8 cellular contexts compared by ENCODE assay signal in the genomic region with DNA sequence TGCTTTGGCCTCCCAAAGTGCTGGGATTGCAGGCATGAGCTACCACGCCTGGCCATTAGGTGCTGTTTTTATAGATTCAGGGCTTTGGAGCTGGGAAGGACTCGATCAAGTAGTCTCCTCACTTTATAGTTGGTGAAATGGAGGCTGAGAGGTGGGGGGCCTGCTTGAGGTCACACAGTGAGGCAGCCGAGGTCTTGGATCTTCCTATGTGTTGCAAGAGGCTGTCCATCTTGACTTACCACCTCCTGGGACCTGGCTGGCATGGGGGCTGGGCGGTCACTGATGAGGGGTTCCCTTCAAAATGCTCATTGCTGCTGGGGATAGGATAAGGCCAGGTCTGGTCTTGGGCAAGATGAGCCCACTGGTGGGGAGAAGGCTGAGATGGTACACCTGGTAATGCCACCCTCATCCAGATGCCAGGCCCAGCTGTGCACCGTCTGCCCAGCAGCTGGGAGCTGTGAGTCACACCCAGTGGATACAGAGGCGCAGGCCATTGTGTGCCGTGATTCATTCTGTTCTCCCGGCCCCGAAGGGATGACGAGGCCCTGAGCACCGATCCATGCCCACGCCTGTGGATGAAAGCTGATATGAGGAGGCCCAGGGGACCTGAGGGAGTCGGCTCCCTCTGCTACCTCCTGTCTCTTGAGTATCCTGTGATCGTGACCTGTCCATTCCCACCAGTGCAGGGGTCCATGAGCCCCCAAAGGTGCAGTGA. TPM values are rescaled to one million over a fixed set of nuclear protein-coding genes. Genes with fewer than 3 reads are reported as not detected.
DNase-seq lines count a peak whose midpoint lies in the region; TF ChIP-seq lines count a peak whose summit lies in the region.

No MANE protein-coding gene starts in this region.

- peak overlapping the region; percentile 26 for H3K4me3 ChIP-seq in brain microvascular endothelial cell (ENCODE audit: low read depth, low read length)

- H3K27ac ChIP-seq in brain microvascular endothelial cell, result peak overlapping the region; percentile 84
- peak overlapping the region; percentile 100 for H3K27ac ChIP-seq in temporal lobe (ENCODE audit: low read depth, low read length)

- TF ChIP-seq CTCF in brain microvascular endothelial cell (IDR thresholded peaks at IDR 0.05; ENCODE audit: low read depth, low read length, missing control alignments), result peak; percentile 21

- H3K27me3 Mint-ChIP-seq in activated naive CD4-positive, alpha-beta T cell treated with anti-CD3 and anti-CD28 coated beads for 36 hours (ENCODE audit: low read depth), result no peaks in the 10 kb centered on the region

- CTCF ChIA-PET in activated naive CD4-positive, alpha-beta T cell treated with anti-CD3 and anti-CD28 coated beads for 36 hours (lab: Charles Lee), result interaction anchor here (1.3 kb wide), 1 partner anchor 8 kb away, joined by 3 read pairs; no protein-coding TSS in a partner anchor

- H3K4me1 Mint-ChIP-seq in activated naive CD4-positive, alpha-beta T cell treated with anti-CD3 and anti-CD28 coated beads for 36 hours (ENCODE audit: low read depth), result no peaks in the 10 kb centered on the region

- H3K36me3 Mint-ChIP-seq in activated naive CD4-positive, alpha-beta T cell treated with anti-CD3 and anti-CD28 coated beads for 36 hours (ENCODE audit: low read depth), result no peaks in the 10 kb centered on the region

- DNase-seq in HK-2 (ENCODE audit: unreplicated experiment) (peak; percentile 81), brain microvascular endothelial cell (peak; percentile 96), kidney glomerular epithelial cell (lab: John Stamatoyannopoulos, UW) (peak; percentile 91), retina (no peak)
- DNase-seq in activated naive CD4-positive, alpha-beta T cell treated with anti-CD3 and anti-CD28 coated beads for 36 hours, result no peak
- no peak for DNase-seq in activated naive CD4-positive, alpha-beta T cell (lab: John Stamatoyannopoulos, UW)
- DNase-seq in activated CD4-positive, alpha-beta T cell treated with anti-CD3 and anti-CD28 coated beads, Interleukin-2, amount 50 U/mL, for 48 hours, result no peak

- in situ Hi-C loops in brain microvascular endothelial cell (cut with HindIII; ENCODE audit: low pct_ligation_motif_present, low sequenced_read_pairs), result no loop called here

- H3K4me3 Mint-ChIP-seq in activated naive CD4-positive, alpha-beta T cell treated with anti-CD3 and anti-CD28 coated beads for 36 hours, result no peak overlapping the region

- H3K27ac Mint-ChIP-seq in activated naive CD4-positive, alpha-beta T cell treated with anti-CD3 and anti-CD28 coated beads for 36 hours, result no peak overlapping the region

- H3K9me3 Mint-ChIP-seq in activated naive CD4-positive, alpha-beta T cell treated with anti-CD3 and anti-CD28 coated beads for 36 hours, result no peaks in the 10 kb centered on the region

- intact Hi-C loops in activated naive CD4-positive, alpha-beta T cell treated with anti-CD3 and anti-CD28 coated beads for 36 hours (cut with micrococcal nuclease), result no loop called here

- H3K36me3 ChIP-seq in brain microvascular endothelial cell (replicated peaks), result peaks cover 22% of the 10 kb centered on the region

- no peaks in the 10 kb centered on the region for H3K27me3 ChIP-seq in brain microvascular endothelial cell (replicated peaks)

RNA-seq across cellular contexts. Expression of gene NDST1, which starts 10.5 kb away (rescaled TPM):
- total RNA-seq in temporal lobe, result 28.0 TPM
- total RNA-seq in activated naive CD4-positive, alpha-beta T cell treated with anti-CD3 and anti-CD28 coated beads for 36 hours, result 1 to 10 TPM; 2.4 to 3.3 TPM

RNA-seq across cellular contexts. Expression of gene RPS14, which starts 47.9 kb away (rescaled TPM):
- 1,676 TPM for total RNA-seq in temporal lobe
- total RNA-seq in activated naive CD4-positive, alpha-beta T cell treated with anti-CD3 and anti-CD28 coated beads for 36 hours, result 1,000 to 10,000 TPM; 4,594 to 4,738 TPM

Comparison
In these comparisons a context has a peak if more than half of its experiments do, and no peak if none do; other contexts are left out.
1. DNase-seq: peak in HK-2 (single experiment), brain microvascular endothelial cell (single experiment) and kidney glomerular epithelial cell (single experiment); none in retina (single experiment), activated naive CD4-positive, alpha-beta T cell treated with anti-CD3 and anti-CD28 coated beads for 36 hours (single experiment), activated naive CD4-positive, alpha-beta T cell (0 of 4) and activated CD4-positive, alpha-beta T cell treated with anti-CD3 and anti-CD28 coated beads, Interleukin-2, amount 50 U/mL, for 48 hours (0 of 2).